8 cellular contexts compared by ENCODE assay signal in the genomic region with DNA sequence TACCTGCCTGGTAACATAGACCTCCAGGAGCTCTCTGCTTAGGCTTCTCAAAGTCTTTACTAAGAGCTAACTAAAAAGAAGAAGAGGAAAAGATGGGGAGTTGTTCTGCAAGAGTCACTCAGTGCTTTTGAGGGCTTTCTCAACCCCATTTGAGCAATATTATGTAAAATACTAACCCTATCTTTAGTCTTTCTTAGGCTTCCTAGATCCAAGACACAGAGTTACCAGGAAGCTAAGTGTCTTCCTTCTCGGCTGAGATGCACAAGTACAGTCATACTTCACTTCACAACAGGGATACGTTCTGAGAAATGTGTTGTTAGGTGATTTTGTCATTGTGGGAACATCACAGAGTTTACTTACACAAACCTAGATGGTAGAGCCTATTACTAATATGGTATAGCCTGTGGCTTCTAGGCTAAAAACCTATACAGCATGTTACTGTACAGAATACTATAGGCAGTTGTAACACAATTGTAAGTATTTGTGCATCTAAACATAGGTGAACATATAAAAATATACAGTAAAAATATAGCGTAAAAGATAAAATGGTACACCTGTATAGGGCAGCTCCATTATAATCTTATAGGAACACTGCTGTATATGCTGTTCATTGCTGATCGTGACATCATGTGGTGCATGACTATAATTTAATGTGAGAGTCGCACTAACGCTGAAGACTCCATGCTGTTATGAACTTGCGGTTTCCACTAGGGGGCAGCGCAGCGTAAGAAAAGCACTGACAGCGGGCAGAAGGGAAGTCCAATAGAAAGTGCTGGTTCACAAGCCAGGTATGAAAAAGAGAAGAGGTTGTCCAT. TPM values are rescaled to one million over a fixed set of nuclear protein-coding genes. Genes with fewer than 3 reads are reported as not detected.
DNase-seq lines count a peak whose midpoint lies in the region; ATAC-seq and TF ChIP-seq lines count a peak whose summit lies in the region.

No MANE protein-coding gene starts in this region.

- no peak overlapping the region for H3K4me3 Mint-ChIP-seq in activated T-cell treated with anti-CD3 and anti-CD28 coated beads, Interleukin-2, amount 50 U/mL, for 24 hours
- no peak overlapping the region for H3K4me3 Mint-ChIP-seq in stimulated activated naive CD8-positive, alpha-beta T cell treated with anti-CD3 and anti-CD28 coated beads, Interleukin-15, amount 100 ng/mL, for 72 hours

- H3K79me2 ChIP-seq in Karpas-422 (ENCODE audit: low read length) (no peaks in the 10 kb centered on the region), fibroblast of lung (ENCODE audit: control insufficient read depth, insufficient read depth, low read length) (no peaks in the 10 kb centered on the region), neural cell (replicated peaks; ENCODE audit: insufficient read depth, low read length) (no peaks in the 10 kb centered on the region)

- peak; percentile 95 for TF ChIP-seq RAD21 in neural cell (conservative IDR thresholded peaks at IDR 0.05)

- no peak overlapping the region for H3K27ac Mint-ChIP-seq in activated T-cell treated with anti-CD3 and anti-CD28 coated beads, Interleukin-2, amount 50 U/mL, for 24 hours
- no peak overlapping the region for H3K27ac Mint-ChIP-seq in stimulated activated naive CD8-positive, alpha-beta T cell treated with anti-CD3 and anti-CD28 coated beads, Interleukin-15, amount 100 ng/mL, for 72 hours

- POLR2A ChIA-PET in Panc1 (lab: Charles Lee), result interaction anchor here (0.7 kb wide), 1 partner anchor 990 kb away, joined by 4 read pairs; no protein-coding TSS in a partner anchor

- H3K27ac ChIP-seq in Karpas-422 (ENCODE audit: low read length) (no peak overlapping the region), Panc1 (ENCODE audit: low read length) (0 out of 2 replicates have a peak overlapping the region, but pooled peaks have one; percentile 8), fibroblast of lung (ENCODE audit: insufficient read depth, low read length) (no peak overlapping the region), neural cell (ENCODE audit: low read length) (no peak overlapping the region)

- H3K4me2 ChIP-seq in Karpas-422 (ENCODE audit: low read depth, low read length, poor library complexity, severe bottlenecking) (no peak overlapping the region), fibroblast of lung (ENCODE audit: extremely low read depth, insufficient read depth, low read length) (no peak overlapping the region), neural cell (ENCODE audit: low read length) (no peak overlapping the region)

- BruUV-seq in Panc1 (replicated peaks; lab: Mats Ljungman, UMichigan), result no TSS peak

- H3K4me1 ChIP-seq in Karpas-422 (ENCODE audit: low read length) (peaks cover 9% of the 10 kb centered on the region), Panc1 (ENCODE audit: control insufficient read depth, insufficient read depth, low read length) (peaks cover 3% of the 10 kb centered on the region; the same call in 1 of the 2 replicates), fibroblast of lung (ENCODE audit: control insufficient read depth, extremely low read depth, insufficient read depth, low read length) (no peaks in the 10 kb centered on the region)

- H4K20me1 ChIP-seq in Karpas-422 (ENCODE audit: insufficient read depth, low read depth, low read length), result no peaks in the 10 kb centered on the region
- H4K20me1 ChIP-seq in fibroblast of lung (ENCODE audit: control insufficient read depth, extremely low read depth, insufficient read depth, low read length), result no peaks in the 10 kb centered on the region
- no peaks in the 10 kb centered on the region for H4K20me1 ChIP-seq in neural cell (ENCODE audit: insufficient read depth)

- no peaks in the 10 kb centered on the region for H3F3A ChIP-seq in neural cell (ENCODE audit: insufficient read depth, low read length, poor library complexity, severe bottlenecking)

- no peaks in the 10 kb centered on the region for H3K36me3 Mint-ChIP-seq in activated T-cell treated with anti-CD3 and anti-CD28 coated beads, Interleukin-2, amount 50 U/mL, for 24 hours (ENCODE audit: low read depth)

- H2AFZ ChIP-seq in Karpas-422 (ENCODE audit: low read length), result peak overlapping the region; percentile 56; the same call in 1 of the 2 replicates
- no peak overlapping the region for H2AFZ ChIP-seq in fibroblast of lung (ENCODE audit: low read length)
- no peak overlapping the region for H2AFZ ChIP-seq in neural cell (ENCODE audit: low read depth, low read length)

- CTCF ChIA-PET in Panc1 (lab: Charles Lee), result interaction anchor here (0.6 to 4.2 kb wide), 7 partner anchors 8 to 348 kb away, joined by 3 to 52 read pairs (median 3); no protein-coding TSS in a partner anchor

- no peaks in the 10 kb centered on the region for H3K27me3 Mint-ChIP-seq in activated T-cell treated with anti-CD3 and anti-CD28 coated beads, Interleukin-2, amount 50 U/mL, for 24 hours
- H3K27me3 Mint-ChIP-seq in stimulated activated naive CD8-positive, alpha-beta T cell treated with anti-CD3 and anti-CD28 coated beads, Interleukin-15, amount 100 ng/mL, for 72 hours, result no peaks in the 10 kb centered on the region

- peaks cover 31% of the 10 kb centered on the region for H3K4me1 Mint-ChIP-seq in activated T-cell treated with anti-CD3 and anti-CD28 coated beads, Interleukin-2, amount 50 U/mL, for 24 hours (ENCODE audit: low read depth)
- H3K4me1 Mint-ChIP-seq in stimulated activated naive CD8-positive, alpha-beta T cell treated with anti-CD3 and anti-CD28 coated beads, Interleukin-15, amount 100 ng/mL, for 72 hours, result peaks cover 34% of the 10 kb centered on the region

- H3K27me3 ChIP-seq in Karpas-422 (ENCODE audit: low read length) (no peaks in the 10 kb centered on the region), Panc1 (ENCODE audit: control insufficient read depth, insufficient read depth, low read length) (0 out of 2 replicates have a peak, but pooled peaks cover 2% of the 10 kb centered on the region), fibroblast of lung (ENCODE audit: control insufficient read depth, insufficient read depth, low read length) (no peaks in the 10 kb centered on the region), neural cell (ENCODE audit: insufficient read depth, low read depth, low read length) (no peaks in the 10 kb centered on the region)

- peak; percentile 55 for ATAC-seq in GM21737 (IDR thresholded peaks at IDR 0.05; ENCODE audit: unreplicated experiment)
- ATAC-seq in Panc1, result peak; percentile 99
- peak; percentile 89 for ATAC-seq in stimulated activated naive CD8-positive, alpha-beta T cell treated with anti-CD3 and anti-CD28 coated beads, Interleukin-15, amount 100 ng/mL, for 72 hours

- H3K9me3 ChIP-seq in Karpas-422 (ENCODE audit: low read length) (no peaks in the 10 kb centered on the region), Panc1 (ENCODE audit: control insufficient read depth, insufficient read depth, low read depth, low read length) (no peaks in the 10 kb centered on the region), fibroblast of lung (ENCODE audit: control insufficient read depth, insufficient read depth, low read depth, low read length) (no peaks in the 10 kb centered on the region), neural cell (ENCODE audit: low read length) (no peaks in the 10 kb centered on the region)

- H3K9ac ChIP-seq in Karpas-422 (ENCODE audit: low read length), result no peak overlapping the region
- no peak overlapping the region for H3K9ac ChIP-seq in fibroblast of lung (ENCODE audit: insufficient read depth, low read length)
- no peak overlapping the region for H3K9ac ChIP-seq in neural cell (ENCODE audit: low read length)

- no peaks in the 10 kb centered on the region for H3K9me2 ChIP-seq in Karpas-422 (replicated peaks; ENCODE audit: insufficient read depth, low read length)
- no peaks in the 10 kb centered on the region for H3K9me2 ChIP-seq in neural cell (ENCODE audit: insufficient read depth, low read length)

- H3K9me3 Mint-ChIP-seq in activated T-cell treated with anti-CD3 and anti-CD28 coated beads, Interleukin-2, amount 50 U/mL, for 24 hours, result no peaks in the 10 kb centered on the region
- no peaks in the 10 kb centered on the region for H3K9me3 Mint-ChIP-seq in stimulated activated naive CD8-positive, alpha-beta T cell treated with anti-CD3 and anti-CD28 coated beads, Interleukin-15, amount 100 ng/mL, for 72 hours

- DNase-seq in DMS53 (lab: John Stamatoyannopoulos, UW) (peak; percentile 91), Karpas-422 (peak; percentile 88), Panc1 (ENCODE audit: low read depth, low spot score) (peak; percentile 86), fibroblast of lung (ENCODE audit: low read depth in 2 of 2) (peak; percentile 80 to 91)
- DNase-seq in activated T-cell treated with anti-CD3 and anti-CD28 coated beads, Interleukin-2, amount 50 U/mL, for 24 hours, result peak; percentile 87
- peak; percentile 80 to 86 for DNase-seq in stimulated activated naive CD8-positive, alpha-beta T cell treated with anti-CD3 and anti-CD28 coated beads, Interleukin-15, amount 100 ng/mL, for 72 hours

- no peaks in the 10 kb centered on the region for H3K36me3 ChIP-seq in Karpas-422 (ENCODE audit: insufficient read depth, low read length)
- H3K36me3 ChIP-seq in Panc1 (ENCODE audit: control insufficient read depth, insufficient read depth, low read length), result no peaks in the 10 kb centered on the region
- no peaks in the 10 kb centered on the region for H3K36me3 ChIP-seq in fibroblast of lung (ENCODE audit: control insufficient read depth, insufficient read depth, low read length)
- no peaks in the 10 kb centered on the region for H3K36me3 ChIP-seq in neural cell (ENCODE audit: insufficient read depth, low read length)

- no peak for TF ChIP-seq EP300 in neural cell (conservative IDR thresholded peaks at IDR 0.05; ENCODE audit: poor library complexity, severe bottlenecking)

- in situ Hi-C loops in Panc1 (cut with HindIII; ENCODE audit: low pct_unique_long_range_greater_than_20kb, low sequenced_read_pairs), result no loop called here

- TF ChIP-seq CTCF in Panc1 (IDR thresholded peaks at IDR 0.05) (peak; percentile 94), fibroblast of lung (conservative IDR thresholded peaks at IDR 0.05 in 1 of 2, IDR thresholded peaks at IDR 0.05 in 1 of 2; ENCODE audit: low read depth in 1 of 2, low read length in 2 of 2) (peak; percentile 82 to 93), neural cell (IDR thresholded peaks at IDR 0.05; ENCODE audit: poor library complexity, severe bottlenecking) (peak; percentile 95)

- intact Hi-C loops in Panc1 (cut with micrococcal nuclease; ENCODE audit: unreplicated experiment), result loop anchor here (1.0 to 10.0 kb wide), 3 partner anchors 97 to 379 kb away; no protein-coding TSS in a partner anchor

- H3K4me3 ChIP-seq in Karpas-422 (ENCODE audit: low read length), result no peak overlapping the region
- H3K4me3 ChIP-seq in Panc1 (ENCODE audit: low read depth in 2 of 2, low read length in 2 of 2), result no peak overlapping the region
- H3K4me3 ChIP-seq in fibroblast of lung (replicated peaks in 1 of 4; ENCODE audit: control extremely low read depth in 1 of 4, insufficient read depth in 1 of 4, low read depth in 3 of 4, low read length in 4 of 4), result no peak overlapping the region
- H3K4me3 ChIP-seq in neural cell (ENCODE audit: low read length), result no peak overlapping the region

RNA-seq across cellular contexts. Expression of gene ANKRD22, which starts 16.3 kb away (rescaled TPM):
- total RNA-seq in Karpas-422 (2014; rRNA removed; shearing (Covaris generic); ENCODE audit: low replicate concordance), result not detected in 2 replicates
- 0.15 TPM for total RNA-seq in Panc1 (2021; ENCODE audit: unreplicated experiment)
- not detected for polyA plus RNA-seq in Panc1 (2012; ENCODE audit: insufficient read length)
- total RNA-seq in fibroblast of lung, result under 0.01 and 0.17 TPM in 2 replicates
- polyA plus RNA-seq in fibroblast of lung, result not detected in 2 replicates
- not detected in 2 replicates for polyA plus RNA-seq in fibroblast of lung (2012)
- polyA minus RNA-seq in fibroblast of lung (ENCODE audit: low replicate concordance), result not detected in 2 replicates
- polyA plus RNA-seq in neural cell, result 0.57 and 1.3 TPM in 2 replicates
- polyA minus RNA-seq in neural cell, result not detected in 2 replicates

RNA-seq across cellular contexts. Expression of gene LIPM, which starts 32.8 kb away (rescaled TPM):
- total RNA-seq in Karpas-422 (2014; rRNA removed; shearing (Covaris generic); ENCODE audit: low replicate concordance), result not detected in 2 replicates
- total RNA-seq in Panc1 (2021; ENCODE audit: unreplicated experiment), result not detected
- not detected for polyA plus RNA-seq in Panc1 (2012; ENCODE audit: insufficient read length)
- total RNA-seq in fibroblast of lung, result not detected in 2 replicates
- not detected in 2 replicates for polyA plus RNA-seq in fibroblast of lung
- polyA plus RNA-seq in fibroblast of lung (2012), result not detected in 2 replicates
- polyA minus RNA-seq in fibroblast of lung (ENCODE audit: low replicate concordance), result not detected in 2 replicates
- not detected in 2 replicates for polyA plus RNA-seq in neural cell
- polyA minus RNA-seq in neural cell, result not detected in 2 replicates

RNA-seq across cellular contexts. Expression of gene STAMBPL1, which starts 44.7 kb away (rescaled TPM):
- 38.5 and 44.8 TPM in 2 replicates for total RNA-seq in Karpas-422 (2014; rRNA removed; shearing (Covaris generic); ENCODE audit: low replicate concordance)
- total RNA-seq in Panc1 (2021; ENCODE audit: unreplicated experiment), result 25.2 TPM
- polyA plus RNA-seq in Panc1 (2012; ENCODE audit: insufficient read length), result 18.3 TPM
- total RNA-seq in fibroblast of lung, result 41.3 and 45.6 TPM in 2 replicates
- polyA plus RNA-seq in fibroblast of lung, result 37.1 and 72.5 TPM in 2 replicates
- polyA plus RNA-seq in fibroblast of lung (2012), result 25.9 and 44.6 TPM in 2 replicates
- 2.3 and 8.1 TPM in 2 replicates for polyA minus RNA-seq in fibroblast of lung (ENCODE audit: low replicate concordance)
- polyA plus RNA-seq in neural cell, result 21.9 and 22.4 TPM in 2 replicates
- polyA minus RNA-seq in neural cell, result 47.7 and 52.1 TPM in 2 replicates
